In genomic region chr16:85571813-85572619, GRCh38 we compare ENCODE assay signal across 9 cellular contexts. TPM values are rescaled to one million over a fixed set of nuclear protein-coding genes. Genes with fewer than 3 reads are reported as not detected.
DNase-seq lines count a peak whose midpoint lies in the region; ATAC-seq and TF ChIP-seq lines count a peak whose summit lies in the region.
"Had no signal": no experiment of that assay in that cellular context is flagged by ENCODE, and none has a peak within 500 bp of the region (broad histone marks: within the 10 kb centered on the region; RNA-seq: fewer than 3 reads in every experiment).

No MANE protein-coding gene starts in this region.

- 74% methylated on average over 10 of the region's 10 CpGs; no CpG with 5 or more reads in 1 of the 2 donors for WGBS in transverse colon (ENCODE audit: low coverage in 1 of 2), 2 donors

- H3K27me3 ChIP-seq in breast epithelium = no peaks in the 10 kb centered on the region
- no peaks in the 10 kb centered on the region for H3K27me3 ChIP-seq in transverse colon

- H3K9me3 ChIP-seq in breast epithelium = peaks cover 0 to 6% of the 10 kb centered on the region in 2 donors
- no peaks in the 10 kb centered on the region for H3K9me3 ChIP-seq in transverse colon
- H3K9me3 ChIP-seq in mucosa of descending colon = no peaks in the 10 kb centered on the region

- TF ChIP-seq POLR2A in breast epithelium (IDR thresholded peaks at IDR 0.05) = no peak
- TF ChIP-seq POLR2A in transverse colon (IDR thresholded peaks at IDR 0.05) = no peak

- intact Hi-C loops in breast epithelium (cut with DNase I; ENCODE audit: low total_unique reads) (no loop called here), MCF 10A (cut with micrococcal nuclease) (no loop called here), transverse colon (cut with DNase I; ENCODE audit: low total_unique reads) (no loop called here), mucosa of descending colon (cut with DNase I, micrococcal nuclease) (no loop called here)

- in situ Hi-C loops in transverse colon (cut with MboI; ENCODE audit: low pct_ligation_motif_present in 1 of 4, low pct_unique_long_range_greater_than_20kb in 1 of 4, low sequenced_read_pairs in 3 of 4) = no loop called here

- H3K36me3 ChIP-seq in breast epithelium = no peaks in the 10 kb centered on the region
- H3K36me3 ChIP-seq in transverse colon = no peaks in the 10 kb centered on the region
- no peaks in the 10 kb centered on the region for H3K36me3 ChIP-seq in mucosa of descending colon (ENCODE audit: low read depth)

- ATAC-seq in effector memory CD8-positive, alpha-beta T cell (replicated peaks) = no peak
- ATAC-seq in mucosa of descending colon = no peak

- no peak for DNase-seq in breast epithelium (ENCODE audit: low spot score in 2 of 2)
- no peak for DNase-seq in MCF 10A (ENCODE audit: unreplicated experiment)
- peak; percentile 97 for DNase-seq in NOMO-1 treated with DMSO at 0.1 percent for 48 hours (lab: John Stamatoyannopoulos, UW; ENCODE audit: unreplicated experiment)
- DNase-seq in effector memory CD8-positive, alpha-beta T cell = no peak
- peak; percentile 54 for DNase-seq in transverse colon
- no peak for DNase-seq in NCI-H1092 (lab: John Stamatoyannopoulos, UW)
- no peak for DNase-seq in mucosa of descending colon
- no peak for DNase-seq in superior temporal gyrus (ENCODE audit: extremely low spot score)
- DNase-seq: activated T-cell treated with anti-CD3 and anti-CD28 coated beads for 4 hours had no signal

- H3K27ac ChIP-seq in breast epithelium = peak overlapping the region; percentile 79 to 93
- H3K27ac ChIP-seq in transverse colon = peak overlapping the region; percentile 81 to 96 (median 86)

- no peak for TF ChIP-seq EP300 in transverse colon (IDR thresholded peaks at IDR 0.05; ENCODE audit: low read depth)

- H3K27ac Mint-ChIP-seq in MCF 10A (ENCODE audit: low read depth, unreplicated experiment) = no peak overlapping the region
- H3K27ac Mint-ChIP-seq in effector memory CD8-positive, alpha-beta T cell = peak overlapping the region; percentile 91 to 98

- H3K36me3 Mint-ChIP-seq in MCF 10A (ENCODE audit: insufficient read depth, unreplicated experiment) = peaks cover 12% of the 10 kb centered on the region
- peaks cover 55% of the 10 kb centered on the region for H3K36me3 Mint-ChIP-seq in effector memory CD8-positive, alpha-beta T cell (ENCODE audit: insufficient read depth)

- CTCF ChIA-PET in MCF 10A (lab: Yijun Ruan, JAX) = interaction anchor here (0.5 kb wide), 1 partner anchor 250 kb away, joined by 3 read pairs; no protein-coding TSS in a partner anchor

- TF ChIP-seq CTCF in breast epithelium (IDR thresholded peaks at IDR 0.05) (no peak), MCF 10A (IDR thresholded peaks at IDR 0.05; ENCODE audit: unreplicated experiment) (no peak), transverse colon (IDR thresholded peaks at IDR 0.05) (no peak), mucosa of descending colon (IDR thresholded peaks at IDR 0.05) (no peak)

- H3K4me3 Mint-ChIP-seq in MCF 10A (ENCODE audit: unreplicated experiment) = no peak overlapping the region
- H3K4me3 Mint-ChIP-seq in effector memory CD8-positive, alpha-beta T cell = peak overlapping the region; percentile 89 to 90

- H3K4me1 ChIP-seq in breast epithelium (peaks cover 16 to 31% of the 10 kb centered on the region in 2 donors), transverse colon (peaks cover 51 to 91% (median 83%) of the 10 kb centered on the region in 4 donors), mucosa of descending colon (ENCODE audit: low read depth) (peaks cover 79% of the 10 kb centered on the region)

- no peaks in the 10 kb centered on the region for H3K9me3 Mint-ChIP-seq in MCF 10A (ENCODE audit: unreplicated experiment)
- no peaks in the 10 kb centered on the region for H3K9me3 Mint-ChIP-seq in effector memory CD8-positive, alpha-beta T cell

- POLR2A ChIA-PET in MCF 10A (lab: Yijun Ruan, JAX) = no interaction called here

- no peak overlapping the region for H3K4me3 ChIP-seq in breast epithelium
- H3K4me3 ChIP-seq in transverse colon = no peak overlapping the region
- H3K4me3 ChIP-seq in mucosa of descending colon = no peak overlapping the region

- no peaks in the 10 kb centered on the region for H3K27me3 Mint-ChIP-seq in MCF 10A (ENCODE audit: insufficient read depth, unreplicated experiment)
- H3K27me3 Mint-ChIP-seq in effector memory CD8-positive, alpha-beta T cell = no peaks in the 10 kb centered on the region

- BruUV-seq in MCF 10A (replicated peaks; lab: Mats Ljungman, UMichigan) = no TSS peak

- peaks cover 8% of the 10 kb centered on the region for H3K4me1 Mint-ChIP-seq in MCF 10A (ENCODE audit: insufficient read depth, unreplicated experiment)
- H3K4me1 Mint-ChIP-seq in effector memory CD8-positive, alpha-beta T cell (ENCODE audit: low read depth in 2 of 2) = peaks cover 68 to 76% of the 10 kb centered on the region in 2 donors

RNA-seq across cellular contexts. Expression of gene GSE1, which starts 41.1 kb away (rescaled TPM):
- total RNA-seq in breast epithelium (100 to 1,000 TPM in 1 of 3 donors, 10 to 100 TPM in 2; 52.3 to 105 (median 60.7) TPM), MCF 10A (2022) (44.4 and 52.9 TPM in 2 replicates), transverse colon (100 to 1,000 TPM; 100 to 139 (median 120) TPM), mucosa of descending colon (100 to 1,000 TPM; 107 to 122 (median 107) TPM)

Comparison
In these comparisons a context has a peak if more than half of its experiments do, and no peak if none do; other contexts are left out.
1. DNase-seq: peak in NOMO-1 treated with DMSO at 0.1 percent for 48 hours (single experiment) and transverse colon (single experiment); none in breast epithelium (0 of 2), MCF 10A (single experiment), effector memory CD8-positive, alpha-beta T cell (0 of 3), NCI-H1092 (single experiment), mucosa of descending colon (0 of 3) and superior temporal gyrus (single experiment).